In genomic region chr13:74280795-74281490, GRCh38 we compare ENCODE assay signal across 23 cellular contexts.
"Had no signal": no experiment of that assay in that cellular context is flagged by ENCODE, and none has a peak within 500 bp of the region (broad histone marks: within the 10 kb centered on the region; RNA-seq: fewer than 3 reads in every experiment).

No MANE protein-coding gene starts in this region.

- H3K27me3 Mint-ChIP-seq: activated naive CD4-positive, alpha-beta T cell treated with anti-CD3 and anti-CD28 coated beads, Interleukin-2, amount 10 ng/mL, durations not matched to agents 7 days and 5 days; natural killer cell treated with Interleukin-12 subunit alpha and Interleukin-12 subunit beta and Interleukin-15 and Interleukin-18, amount 100 ng/mL, for 72 hours; T-helper 17 cell had no signal

- H3K27me3 ChIP-seq: ascending aorta, breast epithelium, heart right ventricle, ovary, right atrium auricular region, upper lobe of left lung had no signal

- H3K36me3 Mint-ChIP-seq: activated naive CD4-positive, alpha-beta T cell treated with anti-CD3 and anti-CD28 coated beads, Interleukin-2, amount 10 ng/mL, durations not matched to agents 7 days and 5 days; natural killer cell treated with Interleukin-12 subunit alpha and Interleukin-12 subunit beta and Interleukin-15 and Interleukin-18, amount 100 ng/mL, for 72 hours had no signal

- H3K4me3 Mint-ChIP-seq: activated CD4-positive, alpha-beta memory T cell treated with anti-CD3 and anti-CD28 coated beads, Interleukin-2, amount 10 ng/mL, durations not matched to agents 7 days and 5 days; activated naive CD4-positive, alpha-beta T cell treated with anti-CD3 and anti-CD28 coated beads, Interleukin-2, amount 10 ng/mL, durations not matched to agents 7 days and 5 days; activated T-cell treated with anti-CD3 and anti-CD28 coated beads, Interleukin-2, amount 50 U/mL, for 4 hours; natural killer cell treated with Interleukin-12 subunit alpha and Interleukin-12 subunit beta and Interleukin-15 and Interleukin-18, amount 100 ng/mL, for 72 hours; T-helper 17 cell had no signal

- H3K27ac ChIP-seq: ascending aorta, breast epithelium, epithelial cell of prostate, heart right ventricle, ovary, psoas muscle, right atrium auricular region, SK-N-MC, skin epidermis, thoracic aorta, upper lobe of left lung had no signal

- ATAC-seq: heart right ventricle; left cardiac atrium; natural killer cell treated with Interleukin-12 subunit alpha and Interleukin-12 subunit beta and Interleukin-15 and Interleukin-18, amount 100 ng/mL, for 72 hours; psoas muscle; T-helper 17 cell had no signal

- H3K4me3 ChIP-seq: ascending aorta, breast epithelium, heart right ventricle, ovary, psoas muscle, right atrium auricular region, SK-N-MC, skin epidermis, thoracic aorta, upper lobe of left lung had no signal

- DNase-seq: activated CD4-positive, alpha-beta memory T cell treated with anti-CD3 and anti-CD28 coated beads, Interleukin-2, amount 10 ng/mL, durations not matched to agents 7 days and 5 days; activated CD4-positive, CD25-positive, alpha-beta regulatory T cell; activated effector memory CD4-positive, alpha-beta T cell treated with Interleukin-2 at 50 U/mL for 16 hours; activated naive CD4-positive, alpha-beta T cell treated with anti-CD3 and anti-CD28 coated beads, Interleukin-2, amount 10 ng/mL, durations not matched to agents 7 days and 5 days; activated T-cell treated with anti-CD3 and anti-CD28 coated beads, Interleukin-2, amount 50 U/mL, for 4 hours; cerebellar nuclear complex; heart right ventricle; islet precursor cell; left cardiac atrium; ovary; psoas muscle; stimulated activated CD4-positive, alpha-beta T cell treated with anti-CD3 and anti-CD28 coated beads, Interleukin-1b, Interleukin-23, amount 100 ng/mL, for 48 hours; SW 1271; T-helper 17 cell; upper lobe of left lung had no signal

- H3K36me3 ChIP-seq: ascending aorta, breast epithelium, heart right ventricle, ovary, right atrium auricular region, thoracic aorta, upper lobe of left lung had no signal

- H3K9me3 Mint-ChIP-seq: activated CD4-positive, alpha-beta memory T cell treated with anti-CD3 and anti-CD28 coated beads, Interleukin-2, amount 10 ng/mL, durations not matched to agents 7 days and 5 days; activated naive CD4-positive, alpha-beta T cell treated with anti-CD3 and anti-CD28 coated beads, Interleukin-2, amount 10 ng/mL, durations not matched to agents 7 days and 5 days; activated T-cell treated with anti-CD3 and anti-CD28 coated beads, Interleukin-2, amount 50 U/mL, for 4 hours had no signal

- H3K27ac Mint-ChIP-seq: activated CD4-positive, alpha-beta memory T cell treated with anti-CD3 and anti-CD28 coated beads, Interleukin-2, amount 10 ng/mL, durations not matched to agents 7 days and 5 days; activated naive CD4-positive, alpha-beta T cell treated with anti-CD3 and anti-CD28 coated beads, Interleukin-2, amount 10 ng/mL, durations not matched to agents 7 days and 5 days; natural killer cell treated with Interleukin-12 subunit alpha and Interleukin-12 subunit beta and Interleukin-15 and Interleukin-18, amount 100 ng/mL, for 72 hours; T-helper 17 cell had no signal
